ENCODE assay signal across 17 cellular contexts in genomic region chr2:238979636-238980035, GRCh38.
DNase-seq lines count a peak whose midpoint lies in the region; TF ChIP-seq lines count a peak whose summit lies in the region.
"Had no signal": no experiment of that assay in that cellular context is flagged by ENCODE, and none has a peak within 500 bp of the region (broad histone marks: within the 10 kb centered on the region; RNA-seq: fewer than 3 reads in every experiment).

No MANE protein-coding gene starts in this region.

- TF ChIP-seq EP300 in stomach (IDR thresholded peaks at IDR 0.05) = no peak

- TF ChIP-seq POLR2A in stomach (IDR thresholded peaks at IDR 0.05) = no peak

- H3K4me3 ChIP-seq in MG63 (no peak overlapping the region), fibroblast of mammary gland (ENCODE audit: control insufficient read depth, low read depth, low read length) (no peak overlapping the region), stomach (no peak overlapping the region)
- H3K4me3 ChIP-seq: A549, BLaER1 had no signal

- TF ChIP-seq CTCF in fibroblast of mammary gland (conservative IDR thresholded peaks at IDR 0.05; ENCODE audit: control insufficient read depth, insufficient read depth, low read depth, low read length) (no peak), stomach (IDR thresholded peaks at IDR 0.05) (no peak)

- no peak overlapping the region for H3K27ac ChIP-seq in stomach
- H3K27ac ChIP-seq: 22Rv1, A549, BLaER1 had no signal

- H3K9me3 ChIP-seq in MG63 = peaks cover 25% of the 10 kb centered on the region
- H3K9me3 ChIP-seq in stomach = peaks cover 0 to 14% (median 6%) of the 10 kb centered on the region in 4 donors

- H3K27me3 ChIP-seq in MG63 = no peaks in the 10 kb centered on the region
- H3K27me3 ChIP-seq in stomach = peaks cover 0 to 6% (median 0%) of the 10 kb centered on the region in 3 donors
- H3K27me3 ChIP-seq: BLaER1 had no signal

- DNase-seq in NCI-H2171 treated with DMSO at 0.1 percent for 48 hours (lab: John Stamatoyannopoulos, UW) (peak; percentile 17), NCI-H2171 (lab: John Stamatoyannopoulos, UW) (no peak), MG63 (peak; percentile 33), fibroblast of mammary gland (ENCODE audit: low read depth) (peak; percentile 54), islet precursor cell (peak; percentile 14), NCI-H2081 (lab: John Stamatoyannopoulos, UW) (no peak), foreskin melanocyte (no peak), stomach (no peak)
- DNase-seq: AML-193; CD4-positive, alpha-beta memory T cell; DMS153; DMS79; GF-D8; H9 had no signal

- H3K36me3 ChIP-seq in MG63 = no peaks in the 10 kb centered on the region
- H3K36me3 ChIP-seq in stomach = no peaks in the 10 kb centered on the region
- H3K36me3 ChIP-seq: BLaER1 had no signal

- WGBS in stomach, 5 donors = 67 to 77% (median 76%) methylated on average over 4 of the region's 4 CpGs

- peaks cover 0 to 4% (median 0%) of the 10 kb centered on the region in 4 donors for H3K4me1 ChIP-seq in stomach
- H3K4me1 ChIP-seq: BLaER1 had no signal

- intact Hi-C loops in stomach (cut with DNase I; ENCODE audit: low total_unique reads) = no loop called here

Comparison
In these comparisons a context has a peak if more than half of its experiments do, and no peak if none do; other contexts are left out.
1. DNase-seq: peak in NCI-H2171 treated with DMSO at 0.1 percent for 48 hours (single experiment), MG63 (single experiment), fibroblast of mammary gland (single experiment) and islet precursor cell (single experiment); none in NCI-H2171 (single experiment), NCI-H2081 (0 of 2), foreskin melanocyte (single experiment) and stomach (single experiment).